7 cellular contexts compared by ENCODE assay signal in genomic region chr10:14837003-14837755, GRCh38. TPM values are rescaled to one million over a fixed set of nuclear protein-coding genes. Genes with fewer than 3 reads are reported as not detected.
DNase-seq lines count a peak whose midpoint lies in the region; FAIRE-seq and TF ChIP-seq lines count a peak whose summit lies in the region.

No MANE protein-coding gene starts in this region.

- TF ChIP-seq POLR2A in H54 (IDR thresholded peaks at IDR 0.05; ENCODE audit: low read depth, low read length): no peak

- H3K4me3 ChIP-seq in H7 (ENCODE audit: insufficient read depth, low read depth, low read length): peak overlapping the region; percentile 98
- peak overlapping the region; percentile 83 for H3K4me3 ChIP-seq in SK-N-MC
- H3K4me3 ChIP-seq in fibroblast of villous mesenchyme (ENCODE audit: low read depth, low read length): peak overlapping the region; percentile 100

- no peak for FAIRE-seq in H54 (lab: Jason Lieb, UNC)

- no peak for DNase-seq in H7
- DNase-seq in SK-N-MC (ENCODE audit: low read depth, low spot score): no peak
- peak; percentile 75 for DNase-seq in fibroblast of villous mesenchyme (ENCODE audit: low read depth)
- DNase-seq in renal cortical epithelial cell (ENCODE audit: low read depth): peak; percentile 21
- no peak for DNase-seq in activated gamma-delta T cell (lab: John Stamatoyannopoulos, UW)
- no peak for DNase-seq in NCI-H1436 (lab: John Stamatoyannopoulos, UW)
- no peak for DNase-seq in H54 (ENCODE audit: insufficient read length, low spot score)

- peak overlapping the region; percentile 42; the same call in 1 of the 2 replicates for H3K27ac ChIP-seq in SK-N-MC

- H3K27me3 ChIP-seq in H7 (ENCODE audit: control insufficient read depth, insufficient read depth, low read length): no peaks in the 10 kb centered on the region

- peaks cover 12% of the 10 kb centered on the region for H3K36me3 ChIP-seq in H7 (replicated peaks; ENCODE audit: control insufficient read depth, insufficient read depth, low read length)
- peaks cover 17% of the 10 kb centered on the region for H3K36me3 ChIP-seq in SK-N-MC (ENCODE audit: insufficient read depth, low read length)

- no peak for TF ChIP-seq CTCF in fibroblast of villous mesenchyme (IDR thresholded peaks at IDR 0.05; ENCODE audit: insufficient read depth, low read depth, low read length)

- H3K9me3 ChIP-seq in SK-N-MC (ENCODE audit: low read depth, low read length): no peaks in the 10 kb centered on the region

- peak overlapping the region; percentile 73 for H3K9ac ChIP-seq in SK-N-MC (ENCODE audit: insufficient read length)

RNA-seq across cellular contexts. Expression of gene CDNF, which starts 0.7 kb away (rescaled TPM):
- 0.28 and 2.8 TPM in 2 replicates for total RNA-seq in H7 (2014; rRNA removed; shearing (Covaris generic))
- total RNA-seq in fibroblast of villous mesenchyme (0.43 and 1.3 TPM in 2 replicates), renal cortical epithelial cell (0.55 TPM in 1 of 2 replicates, not detected in the other)

RNA-seq across cellular contexts. Expression of gene HSPA14, which starts 0.9 kb away (rescaled TPM):
- 18.5 and 24.0 TPM in 2 replicates for total RNA-seq in H7 (2014; rRNA removed; shearing (Covaris generic))
- total RNA-seq in fibroblast of villous mesenchyme: 12.2 and 15.5 TPM in 2 replicates
- 9.5 and 13.7 TPM in 2 replicates for total RNA-seq in renal cortical epithelial cell

RNA-seq across cellular contexts. Expression of gene MSANTD7, which starts 0.9 kb away (rescaled TPM):
- total RNA-seq in H7 (2014; rRNA removed; shearing (Covaris generic)): 17.4 and 23.7 TPM in 2 replicates
- 17.1 and 23.3 TPM in 2 replicates for total RNA-seq in fibroblast of villous mesenchyme
- 17.6 and 20.7 TPM in 2 replicates for total RNA-seq in renal cortical epithelial cell

RNA-seq across cellular contexts. Expression of gene SUV39H2, which starts 41.5 kb away (rescaled TPM):
- total RNA-seq in H7 (2014; rRNA removed; shearing (Covaris generic)): 26.8 and 27.6 TPM in 2 replicates
- total RNA-seq in fibroblast of villous mesenchyme: 11.3 and 27.2 TPM in 2 replicates
- 11.6 and 21.0 TPM in 2 replicates for total RNA-seq in renal cortical epithelial cell

Comparison
In these comparisons a context has a peak if more than half of its experiments do, and no peak if none do; other contexts are left out.
1. DNase-seq: peak in fibroblast of villous mesenchyme (single experiment) and renal cortical epithelial cell (single experiment); none in H7 (single experiment), SK-N-MC (single experiment), activated gamma-delta T cell (single experiment), NCI-H1436 (single experiment) and H54 (single experiment).
2. Peak in every context shown above with its lines, with median percentiles within 50 percentile points of each other: H3K4me3 ChIP-seq.